In genomic region chr17:68325961-68326360, GRCh38 we compare ENCODE assay signal across 20 cellular contexts. TPM values are rescaled to one million over a fixed set of nuclear protein-coding genes. Genes with fewer than 3 reads are reported as not detected.
A peak's percentile ranks its signal among the peaks of the same experiment; 100 is the strongest.
DNase-seq lines count a peak whose midpoint lies in the region; ATAC-seq, FAIRE-seq and TF ChIP-seq lines count a peak whose summit lies in the region.
"Had no signal": no experiment of that assay in that cellular context is flagged by ENCODE, and none has a peak within 500 bp of the region (broad histone marks: within the 10 kb centered on the region; RNA-seq: fewer than 3 reads in every experiment).

No MANE protein-coding gene starts in this region.

- no peak overlapping the region for H2BK20ac ChIP-seq in IMR-90 (ENCODE audit: low read depth, low read length)

- BruUV-seq in Caco-2 (replicated peaks; lab: Mats Ljungman, UMichigan) (no TSS peak), IMR-90 (replicated peaks; lab: Mats Ljungman, UMichigan) (no TSS peak)

- no peak overlapping the region for H2BK5ac ChIP-seq in IMR-90 (ENCODE audit: low read depth, low read length, poor library complexity, severe bottlenecking)

- H2BK120ac ChIP-seq in IMR-90 (ENCODE audit: low read depth, low read length): no peak overlapping the region

- no peak overlapping the region for H2BK15ac ChIP-seq in IMR-90 (ENCODE audit: low read depth, low read length)

- peak overlapping the region; percentile 3 for H2AFZ ChIP-seq in IMR-90 (replicated peaks; ENCODE audit: low read length, poor library complexity)
- no peak overlapping the region for H2AFZ ChIP-seq in keratinocyte (ENCODE audit: control insufficient read depth, low read length)
- H2AFZ ChIP-seq: GM23338 had no signal

- H3K27me3 ChIP-seq in Caco-2 (replicated peaks; ENCODE audit: control insufficient read depth, insufficient read depth, low read length) (no peaks in the 10 kb centered on the region), IMR-90 (ENCODE audit: control insufficient read depth, insufficient read depth, low read length) (0 out of 2 replicates have a peak, but pooled peaks cover 2% of the 10 kb centered on the region), keratinocyte (ENCODE audit: control insufficient read depth, extremely low read depth, insufficient read depth, low read length) (no peaks in the 10 kb centered on the region), gastrocnemius medialis (no peaks in the 10 kb centered on the region)
- no peaks in the 10 kb centered on the region for H3K27me3 ChIP-seq in effector memory CD4-positive, alpha-beta T cell (replicated peaks; ENCODE audit: control insufficient read depth, insufficient read depth, low read length, poor library complexity, severe bottlenecking)
- H3K27me3 ChIP-seq: BLaER1 had no signal

- H3K4me1 Mint-ChIP-seq in Caco-2 (ENCODE audit: low read depth, unreplicated experiment): peaks cover 37% of the 10 kb centered on the region

- peaks cover 49% of the 10 kb centered on the region for H3K9me3 Mint-ChIP-seq in Caco-2 (ENCODE audit: unreplicated experiment)

- H3K9ac ChIP-seq in IMR-90 (ENCODE audit: low read depth, low read length) (no peak overlapping the region), keratinocyte (ENCODE audit: control insufficient read depth, extremely low read depth, insufficient read depth, low read length) (no peak overlapping the region)
- H3K9ac ChIP-seq: BLaER1 had no signal

- POLR2A ChIA-PET in Caco-2 (lab: Charles Lee) (interaction anchor here (0.6 kb wide), 1 partner anchor 79 kb away, joined by 3 read pairs; no protein-coding TSS in a partner anchor), IMR-90 (lab: Charles Lee; ENCODE audit: unreplicated experiment) (no interaction called here)

- peak overlapping the region; percentile 68 for H3K4me3 Mint-ChIP-seq in Caco-2 (ENCODE audit: unreplicated experiment)
- H3K4me3 Mint-ChIP-seq: CD14-positive monocyte; CD4-positive, alpha-beta memory T cell; GM23338 had no signal

- no peak overlapping the region for H3K4me2 ChIP-seq in IMR-90 (ENCODE audit: low read depth, low read length)
- H3K4me2 ChIP-seq in keratinocyte (ENCODE audit: control insufficient read depth, extremely low read depth, insufficient read depth, low read depth, low read length): no peak overlapping the region
- H3K4me2 ChIP-seq: BLaER1, GM23338 had no signal

- H4K20me1 ChIP-seq in IMR-90 (ENCODE audit: insufficient read depth, low read length): no peaks in the 10 kb centered on the region
- H4K20me1 ChIP-seq in keratinocyte (ENCODE audit: control insufficient read depth, extremely low read depth, insufficient read depth, low read length): no peaks in the 10 kb centered on the region
- H4K20me1 ChIP-seq: BLaER1 had no signal

- H3K9me1 ChIP-seq in IMR-90 (ENCODE audit: insufficient read depth, low read length): no peaks in the 10 kb centered on the region
- no peaks in the 10 kb centered on the region for H3K9me1 ChIP-seq in keratinocyte (ENCODE audit: control insufficient read depth, extremely low read depth, insufficient read depth, low read length)

- ATAC-seq in IMR-90 (ENCODE audit: low read depth): no peak
- ATAC-seq in gastrocnemius medialis: no peak
- no peak for ATAC-seq in HG03025 (IDR thresholded peaks at IDR 0.05; ENCODE audit: low FRiP score, unreplicated experiment)
- ATAC-seq in GM18505 (IDR thresholded peaks at IDR 0.05; ENCODE audit: unreplicated experiment): no peak
- ATAC-seq: GM23338, HepG2 had no signal

- CTCF ChIA-PET in Caco-2 (lab: Charles Lee) (interaction anchor here (0.5 to 1.7 kb wide), 3 partner anchors 73 to 305 kb away, joined by 3 to 10 read pairs (median 4); no protein-coding TSS in a partner anchor), IMR-90 (lab: Yijun Ruan, JAX) (no interaction called here)

- no peak overlapping the region for H3K56ac ChIP-seq in IMR-90 (ENCODE audit: extremely low read depth, insufficient read depth, low read length)

- peaks cover 11% of the 10 kb centered on the region for H3K27me3 Mint-ChIP-seq in Caco-2 (ENCODE audit: insufficient read depth, unreplicated experiment)
- H3K27me3 Mint-ChIP-seq: CD4-positive, alpha-beta memory T cell had no signal

- no peak overlapping the region for H4K8ac ChIP-seq in IMR-90 (ENCODE audit: low read depth in 2 of 2, low read length in 2 of 2)

- H3K79me2 ChIP-seq in keratinocyte (ENCODE audit: control insufficient read depth, insufficient read depth, low read length): no peaks in the 10 kb centered on the region

- H3K4ac ChIP-seq in IMR-90 (ENCODE audit: low read depth, low read length): no peak overlapping the region

- H3K4me3 ChIP-seq in Caco-2 (ENCODE audit: low read depth, low read length): no peak overlapping the region
- H3K4me3 ChIP-seq in IMR-90 (ENCODE audit: insufficient read depth, low read depth, low read length): no peak overlapping the region
- H3K4me3 ChIP-seq in keratinocyte (ENCODE audit: control insufficient read depth in 2 of 3, extremely low read depth in 1 of 3, insufficient read depth in 2 of 3, low read depth in 1 of 3, low read length in 3 of 3): no peak overlapping the region
- no peak overlapping the region for H3K4me3 ChIP-seq in gastrocnemius medialis
- H3K4me3 ChIP-seq in effector memory CD4-positive, alpha-beta T cell (ENCODE audit: insufficient read depth, low read depth, low read length, poor library complexity, severe bottlenecking): no peak overlapping the region
- H3K4me3 ChIP-seq: BLaER1, GM23338 had no signal

- H3K9me3 ChIP-seq in Caco-2 (peaks cover 20% of the 10 kb centered on the region), IMR-90 (ENCODE audit: control insufficient read depth, insufficient read depth, low read length) (peaks cover 2% of the 10 kb centered on the region; the same call in 1 of the 2 replicates), keratinocyte (ENCODE audit: control insufficient read depth, low read depth, low read length) (no peaks in the 10 kb centered on the region), gastrocnemius medialis (no peaks in the 10 kb centered on the region)
- no peaks in the 10 kb centered on the region for H3K9me3 ChIP-seq in effector memory CD4-positive, alpha-beta T cell (ENCODE audit: control insufficient read depth, low read length)

- no peaks in the 10 kb centered on the region for H3K79me1 ChIP-seq in IMR-90 (ENCODE audit: low read depth in 1 of 2, low read length in 2 of 2)

- H3K27ac Mint-ChIP-seq in Caco-2 (ENCODE audit: unreplicated experiment): peak overlapping the region; percentile 85
- H3K27ac Mint-ChIP-seq: GM23338 had no signal

- in situ Hi-C loops in IMR-90 (cut with MboI; ENCODE audit: low sequenced_read_pairs): no loop called here
- in situ Hi-C loops in gastrocnemius medialis (cut with MboI; ENCODE audit: low sequenced_read_pairs in 4 of 4): no loop called here

- H4K91ac ChIP-seq in IMR-90 (ENCODE audit: insufficient read depth, low read depth, low read length): no peak overlapping the region

- no peak overlapping the region for H3K14ac ChIP-seq in IMR-90 (replicated peaks; ENCODE audit: low read depth, low read length)

- FAIRE-seq in keratinocyte (lab: Jason Lieb, UNC): no peak
- FAIRE-seq: G401.6, GM12892, H54, HepG2 had no signal

- intact Hi-C loops in Caco-2 (cut with micrococcal nuclease; ENCODE audit: unreplicated experiment) (loop anchor here (5.0 kb wide), 1 partner anchor 56 kb away; no protein-coding TSS in a partner anchor), IMR-90 (cut with micrococcal nuclease) (no loop called here), gastrocnemius medialis (cut with DNase I; ENCODE audit: low total_unique reads) (no loop called here)

- TF ChIP-seq CTCF in Caco-2 (IDR thresholded peaks at IDR 0.05; ENCODE audit: insufficient read depth in 1 of 2, low read depth in 1 of 2, low read length in 1 of 2, severe bottlenecking in 1 of 2, unreplicated experiment in 1 of 2): no peak
- TF ChIP-seq CTCF in IMR-90 (conservative IDR thresholded peaks at IDR 0.05; ENCODE audit: low read depth, low read length): no peak
- no peak for TF ChIP-seq CTCF in keratinocyte (optimal IDR thresholded peaks at IDR 0.05 in 1 of 3, IDR thresholded peaks at IDR 0.05 in 1 of 3, conservative IDR thresholded peaks at IDR 0.05 in 1 of 3; ENCODE audit: extremely low read depth in 1 of 3, insufficient read depth in 2 of 3, low read length in 3 of 3)
- TF ChIP-seq CTCF in gastrocnemius medialis (IDR thresholded peaks at IDR 0.05 in 4 of 5, conservative IDR thresholded peaks at IDR 0.05 in 1 of 5): no peak

- peaks cover 32% of the 10 kb centered on the region for H3K36me3 Mint-ChIP-seq in Caco-2 (ENCODE audit: insufficient read depth, unreplicated experiment)

- H2AK5ac ChIP-seq in IMR-90 (ENCODE audit: low read depth, low read length): no peak overlapping the region

- no peak for TF ChIP-seq RAD21 in IMR-90 (IDR thresholded peaks at IDR 0.05; ENCODE audit: low read length)

- DNase-seq in Caco-2 (peak; percentile 83 to 91), IMR-90 (no peak), keratinocyte (ENCODE audit: low read depth, low spot score) (peak; percentile 9), gastrocnemius medialis (peak in 1 of 2 donors; percentile 49), globus pallidus (ENCODE audit: low spot score) (no peak)
- no peak for DNase-seq in effector memory CD4-positive, alpha-beta T cell
- DNase-seq: 8988T; Calu3; CD4-positive, alpha-beta memory T cell; DND-41; EL had no signal

- no peak overlapping the region for H4K5ac ChIP-seq in IMR-90 (ENCODE audit: low read depth, low read length)

- WGBS in IMR-90 (ENCODE audit: extremely low coverage in 2 of 2, insufficient read length in 1 of 2), 2 experiments: no CpG with 5 or more reads among the region's 5 CpGs

- H3K36me3 ChIP-seq in Caco-2 (ENCODE audit: control insufficient read depth, insufficient read depth, low read length) (no peaks in the 10 kb centered on the region), IMR-90 (ENCODE audit: control insufficient read depth, insufficient read depth, low read length) (no peaks in the 10 kb centered on the region), keratinocyte (ENCODE audit: control insufficient read depth in 2 of 2, extremely low read depth in 1 of 2, insufficient read depth in 2 of 2, low read length in 2 of 2) (no peaks in the 10 kb centered on the region), gastrocnemius medialis (no peaks in the 10 kb centered on the region)
- no peaks in the 10 kb centered on the region for H3K36me3 ChIP-seq in effector memory CD4-positive, alpha-beta T cell (ENCODE audit: control insufficient read depth, insufficient read depth, low read length)
- H3K36me3 ChIP-seq: BLaER1 had no signal

- H3K4me1 ChIP-seq in Caco-2 (peaks cover 45% of the 10 kb centered on the region), IMR-90 (ENCODE audit: control insufficient read depth, insufficient read depth, low read length) (no peaks in the 10 kb centered on the region), keratinocyte (ENCODE audit: control insufficient read depth, extremely low read depth, insufficient read depth, low read length) (peaks cover 7% of the 10 kb centered on the region), gastrocnemius medialis (peaks cover 24 to 29% of the 10 kb centered on the region in 2 donors)
- peaks cover 8% of the 10 kb centered on the region for H3K4me1 ChIP-seq in effector memory CD4-positive, alpha-beta T cell (ENCODE audit: control insufficient read depth, insufficient read depth, low read length, poor library complexity, severe bottlenecking)
- H3K4me1 ChIP-seq: BLaER1 had no signal

- H3K27ac ChIP-seq in IMR-90 (ENCODE audit: insufficient read depth, low read length) (no peak overlapping the region), keratinocyte (ENCODE audit: control insufficient read depth, insufficient read depth, low read length) (no peak overlapping the region), gastrocnemius medialis (peak overlapping the region; percentile 94 to 99 (median 95))
- H3K27ac ChIP-seq in effector memory CD4-positive, alpha-beta T cell (ENCODE audit: insufficient read depth, low read length, poor library complexity, severe bottlenecking): no peak overlapping the region
- H3K27ac ChIP-seq: BLaER1 had no signal

- no peak overlapping the region for H3K18ac ChIP-seq in IMR-90 (ENCODE audit: low read depth, low read length)

- TF ChIP-seq POLR2A in IMR-90 (IDR thresholded peaks at IDR 0.05; ENCODE audit: low read depth, low read length) (no peak), gastrocnemius medialis (IDR thresholded peaks at IDR 0.05) (no peak), GM18505 (IDR thresholded peaks at IDR 0.05; ENCODE audit: borderline replicate concordance, extremely low read depth, insufficient read depth, insufficient read length) (no peak)

- dilution Hi-C loops in IMR-90 (cut with HindIII; ENCODE audit: low sequenced_read_pairs, unreplicated experiment): no loop called here
- dilution Hi-C loops in keratinocyte (cut with MboI; ENCODE audit: extremely low pct_ligation_motif_present, low sequenced_read_pairs): no loop called here

- H2AK9ac ChIP-seq in IMR-90 (replicated peaks; ENCODE audit: low read depth, low read length, poor library complexity): no peak overlapping the region

- no peak overlapping the region for H3K23ac ChIP-seq in IMR-90 (ENCODE audit: low read depth, low read length)

RNA-seq across cellular contexts. Expression of gene ARSG, which starts 34.7 kb away (rescaled TPM):
- total RNA-seq in Caco-2 (2022): 5.8 and 6.1 TPM in 2 replicates
- total RNA-seq in IMR-90 (2012; rRNA removed): 2.9 and 3.1 TPM in 2 replicates
- 2.5 and 3.0 TPM in 2 replicates for polyA plus RNA-seq in IMR-90 (2012; rRNA removed)
- 1.3 and 2.4 TPM in 2 replicates for polyA plus RNA-seq in IMR-90 (2012; cell fraction: cytosol; rRNA removed)
- polyA plus RNA-seq in IMR-90 (2012; cell fraction: nucleus; rRNA removed; ENCODE audit: low replicate concordance): 2.8 and 3.6 TPM in 2 replicates
- polyA plus RNA-seq in keratinocyte: 0.41 to 0.51 TPM (median 0.45 TPM) in 3 replicates
- 0.34 TPM for polyA plus RNA-seq in keratinocyte (2011; ENCODE audit: low read depth)
- 0.38 and 0.81 TPM in 2 replicates for polyA plus RNA-seq in keratinocyte (2011; cell fraction: cytosol; rRNA removed)
- 0.61 and 1.5 TPM in 2 replicates for polyA plus RNA-seq in keratinocyte (2011; cell fraction: nucleus; rRNA removed)
- polyA plus RNA-seq in keratinocyte (2012; ENCODE audit: low replicate concordance): 0.73 and 0.86 TPM in 2 replicates
- polyA minus RNA-seq in keratinocyte: 1.8 to 2.2 TPM in 2 of 3 replicates, not detected in the other
- polyA minus RNA-seq in keratinocyte (2011; cell fraction: cytosol; rRNA and poly(A)+ RNA removed): 1.9 TPM
- polyA minus RNA-seq in keratinocyte (2011; cell fraction: nucleus; rRNA and poly(A)+ RNA removed): 0.39 and 1.2 TPM in 2 replicates
- total RNA-seq in gastrocnemius medialis: 1 to 10 TPM; 3.3 to 6.1 (median 5.4) TPM

RNA-seq across cellular contexts. Expression of gene SLC16A6, which starts 35.0 kb away (rescaled TPM):
- total RNA-seq in Caco-2 (2022) (0.95 and 1.0 TPM in 2 replicates), IMR-90 (2012; rRNA removed) (0.54 and 0.83 TPM in 2 replicates), gastrocnemius medialis (1 to 10 TPM in 3 of 4 donors, under 1 TPM in 1; 0.66 to 7.1 (median 3.8) TPM)
- polyA plus RNA-seq in IMR-90 (2012; rRNA removed) (0.22 and 0.29 TPM in 2 replicates), keratinocyte (0.03 to 0.42 TPM (median 0.14 TPM) in 3 replicates)
- 0.07 and 0.28 TPM in 2 replicates for polyA plus RNA-seq in IMR-90 (2012; cell fraction: cytosol; rRNA removed)
- 0.20 and 0.49 TPM in 2 replicates for polyA plus RNA-seq in IMR-90 (2012; cell fraction: nucleus; rRNA removed; ENCODE audit: low replicate concordance)
- 0.12 TPM for polyA plus RNA-seq in keratinocyte (2011; ENCODE audit: low read depth)
- polyA plus RNA-seq in keratinocyte (2011; cell fraction: cytosol; rRNA removed): 0.16 and 0.26 TPM in 2 replicates
- polyA plus RNA-seq in keratinocyte (2011; cell fraction: nucleus; rRNA removed): 0.19 and 0.24 TPM in 2 replicates
- polyA plus RNA-seq in keratinocyte (2012; ENCODE audit: low replicate concordance): 0.27 TPM in 1 of 2 replicates, not detected in the other
- polyA minus RNA-seq in keratinocyte: 0.76 TPM in 1 of 3 replicates, not detected in the others
- polyA minus RNA-seq in keratinocyte (2011; cell fraction: cytosol; rRNA and poly(A)+ RNA removed): 2.1 TPM
- 0.32 and 0.93 TPM in 2 replicates for polyA minus RNA-seq in keratinocyte (2011; cell fraction: nucleus; rRNA and poly(A)+ RNA removed)
- total RNA-seq: GM23338 had no signal
- polyA plus RNA-seq: GM23338 had no signal

Comparison
In these comparisons a context has a peak if more than half of its experiments do, and no peak if none do; other contexts are left out.
1. DNase-seq: peak in Caco-2 (2 of 2) and keratinocyte (single experiment); none in IMR-90 (single experiment), globus pallidus (single experiment) and effector memory CD4-positive, alpha-beta T cell (0 of 3).
2. H3K27ac ChIP-seq: peak in gastrocnemius medialis (4 of 4); none in IMR-90 (single experiment), keratinocyte (single experiment) and effector memory CD4-positive, alpha-beta T cell (single experiment).